In genomic region chr3:52023101-52023770, GRCh38 we compare ENCODE assay signal across 19 cellular contexts. TPM values are rescaled to one million over a fixed set of nuclear protein-coding genes. Genes with fewer than 3 reads are reported as not detected.
A peak's percentile ranks its signal among the peaks of the same experiment; 100 is the strongest.
DNase-seq lines count a peak whose midpoint lies in the region; ATAC-seq, FAIRE-seq and TF ChIP-seq lines count a peak whose summit lies in the region.
"Had no signal": no experiment of that assay in that cellular context is flagged by ENCODE, and none has a peak within 500 bp of the region (broad histone marks: within the 10 kb centered on the region; RNA-seq: fewer than 3 reads in every experiment).

No MANE protein-coding gene starts in this region.

- BruUV-seq in HepG2 (replicated peaks; lab: Mats Ljungman, UMichigan): no TSS peak

- TF ChIP-seq CTCF in HepG2 (CRISPR knock-in tag; IDR thresholded peaks at IDR 0.05): no peak
- no peak for TF ChIP-seq CTCF in right lobe of liver (IDR thresholded peaks at IDR 0.05)
- no peak for TF ChIP-seq CTCF in coronary artery (IDR thresholded peaks at IDR 0.05)
- no peak for TF ChIP-seq CTCF in osteocyte (IDR thresholded peaks at IDR 0.05)
- TF ChIP-seq CTCF in WTC11 (IDR thresholded peaks at IDR 0.05): no peak

- H3K4me2 ChIP-seq in HepG2 (ENCODE audit: low read depth, low read length): no peak overlapping the region

- peaks cover 52% of the 10 kb centered on the region for H3K4me1 Mint-ChIP-seq in osteocyte (ENCODE audit: unreplicated experiment)
- H3K4me1 Mint-ChIP-seq in WTC11: peaks cover 9% of the 10 kb centered on the region

- H3K36me3 ChIP-seq in HepG2 (replicated peaks in 1 of 2; ENCODE audit: control insufficient read depth in 1 of 2, insufficient read depth in 2 of 2, low read length in 2 of 2) (no peaks in the 10 kb centered on the region), right lobe of liver (no peaks in the 10 kb centered on the region)
- H3K36me3 ChIP-seq: transverse colon had no signal

- TF ChIP-seq EP300 in HepG2 (IDR thresholded peaks at IDR 0.05; ENCODE audit: low read depth in 2 of 2, low read length in 2 of 2): no peak
- no peak for TF ChIP-seq EP300 in HepG2 (CRISPR knock-in tag; IDR thresholded peaks at IDR 0.05; ENCODE audit: borderline replicate concordance)

- no peak for TF ChIP-seq POLR2A in HepG2 (IDR thresholded peaks at IDR 0.05; ENCODE audit: insufficient read depth in 1 of 2, low read depth in 2 of 2, low read length in 2 of 2)
- TF ChIP-seq POLR2A in right lobe of liver (IDR thresholded peaks at IDR 0.05): no peak

- H3K27ac Mint-ChIP-seq in osteocyte (ENCODE audit: unreplicated experiment): peak overlapping the region; percentile 56
- H3K27ac Mint-ChIP-seq in WTC11: no peak overlapping the region
- H3K27ac Mint-ChIP-seq: activated T-helper 2 cell treated with anti-CD3 and anti-CD28 coated beads, Interferon-gamma antibody, Interleukin-2, Interleukin-4, amounts not matched to agents 10 μg/mL and 5 μg/mL and 100 μg/mL, durations not matched to agents 14 hours and 24 hours and 36 hours; CD8-positive, alpha-beta T cell had no signal

- H3K27me3 ChIP-seq in HepG2 (ENCODE audit: control insufficient read depth in 1 of 2, insufficient read depth in 2 of 2, low read length in 2 of 2) (peaks cover 0 to 58% of the 10 kb centered on the region in 2 experiments; a peak in 4 of 5 replicates), right lobe of liver (no peaks in the 10 kb centered on the region)
- H3K27me3 ChIP-seq: transverse colon had no signal

- CTCF ChIA-PET in HepG2 (lab: Yijun Ruan, JAX; ENCODE audit: low intra/inter-chr PET ratio, low total read pairs) (no interaction called here), WTC11 (lab: Charles Lee) (interaction anchor here (0.5 to 13.0 kb wide), 8 partner anchors 9 to 752 kb away, joined by 3 to 138 read pairs (median 9); partner anchors contain the start of gene DUSP7)

- H3K27ac ChIP-seq in HepG2 (ENCODE audit: extremely low read length, insufficient read depth, low read length) (no peak overlapping the region), right lobe of liver (no peak overlapping the region), coronary artery (peak overlapping the region; percentile 89 to 99), substantia nigra (ENCODE audit: low read depth, low read length, poor library complexity, severe bottlenecking) (no peak overlapping the region)
- H3K27ac ChIP-seq: transverse colon had no signal

- H3K79me2 ChIP-seq in HepG2 (ENCODE audit: insufficient read depth, low read length): no peaks in the 10 kb centered on the region

- no peak for TF ChIP-seq RAD21 in HepG2 (CRISPR knock-in tag; IDR thresholded peaks at IDR 0.05)

- H3K9me3 ChIP-seq in HepG2 (ENCODE audit: low read length) (no peaks in the 10 kb centered on the region), right lobe of liver (no peaks in the 10 kb centered on the region)
- H3K9me3 ChIP-seq: transverse colon had no signal

- H3K36me3 Mint-ChIP-seq in osteocyte (ENCODE audit: unreplicated experiment) (no peaks in the 10 kb centered on the region), WTC11 (no peaks in the 10 kb centered on the region)
- H3K36me3 Mint-ChIP-seq: CD8-positive, alpha-beta T cell had no signal

- 42% methylated on average over 2 of the region's 3 CpGs for WGBS in HepG2 (ENCODE audit: low lambda C conversion rate)
- 83% methylated on average over 1 of the region's 3 CpGs for WGBS in right lobe of liver (ENCODE audit: insufficient coverage, low coverage, low lambda C conversion rate, missing lambda C conversion rate)

- POLR2A ChIA-PET in HepG2 (lab: Yijun Ruan, JAX): no interaction called here
- POLR2A ChIA-PET in WTC11 (lab: Charles Lee): interaction anchor here (1.1 to 1.3 kb wide), 2 partner anchors 12 to 34 kb away, joined by 4 to 5 read pairs; no protein-coding TSS in a partner anchor

- H3K4me3 Mint-ChIP-seq in osteocyte (ENCODE audit: unreplicated experiment) (no peak overlapping the region), WTC11 (no peak overlapping the region)
- H3K4me3 Mint-ChIP-seq: CD8-positive, alpha-beta T cell had no signal

- H3K27me3 Mint-ChIP-seq in osteocyte (ENCODE audit: unreplicated experiment) (no peaks in the 10 kb centered on the region), WTC11 (ENCODE audit: low read depth) (no peaks in the 10 kb centered on the region)

- intact Hi-C loops in HepG2 (cut with micrococcal nuclease; ENCODE audit: unreplicated experiment) (no loop called here), right lobe of liver (cut with DNase I) (no loop called here)

- no peak for ATAC-seq in HepG2
- ATAC-seq in right lobe of liver: no peak
- ATAC-seq in WTC11: no peak
- ATAC-seq: CD8-positive, alpha-beta T cell had no signal

- H3K9me3 Mint-ChIP-seq in osteocyte (ENCODE audit: unreplicated experiment) (no peaks in the 10 kb centered on the region), WTC11 (no peaks in the 10 kb centered on the region)
- H3K9me3 Mint-ChIP-seq: activated T-helper 2 cell treated with anti-CD3 and anti-CD28 coated beads, Interferon-gamma antibody, Interleukin-2, Interleukin-4, amounts not matched to agents 10 μg/mL and 5 μg/mL and 100 μg/mL, durations not matched to agents 14 hours and 24 hours and 36 hours; CD8-positive, alpha-beta T cell had no signal

- in situ Hi-C loops in HepG2 (cut with HindIII; ENCODE audit: extremely low pct_ligation_motif_present, low pct_unique_long_range_greater_than_20kb): no loop called here

- H3K4me1 ChIP-seq in HepG2 (ENCODE audit: insufficient read depth, low read length) (peaks cover 53% of the 10 kb centered on the region), right lobe of liver (no peaks in the 10 kb centered on the region)
- H3K4me1 ChIP-seq: transverse colon had no signal

- FAIRE-seq in HepG2 (lab: Jason Lieb, UNC): no peak

- no peaks in the 10 kb centered on the region for H4K20me1 ChIP-seq in HepG2 (ENCODE audit: insufficient read depth, low read length)

- H2AFZ ChIP-seq in HepG2 (ENCODE audit: low read length): no peak overlapping the region

- H3K9ac ChIP-seq in HepG2 (ENCODE audit: insufficient read depth, low read depth, low read length): no peak overlapping the region

- DNase-seq in HepG2 (ENCODE audit: low spot score) (no peak), right lobe of liver (no peak), coronary artery (ENCODE audit: low spot score) (no peak), osteocyte (ENCODE audit: extremely low spot score, unreplicated experiment) (no peak), substantia nigra (lab: John Stamatoyannopoulos, UW) (no peak), pons (ENCODE audit: low spot score) (no peak), WTC11 (ENCODE audit: low spot score) (no peak)
- DNase-seq in effector CD8-positive, alpha-beta T cell (lab: John Stamatoyannopoulos, UW): no peak
- DNase-seq: CD8-positive, alpha-beta T cell; hippocampal formation; NCI-H1048; NCI-H774; retina; RPMI8226; stimulated activated CD4-positive, alpha-beta T cell treated with anti-CD3 and anti-CD28 coated beads, Interleukin-4, amount 100 ng/mL, for 1 hour; stimulated activated CD8-positive, alpha-beta memory T cell treated with anti-CD3 and anti-CD28 coated beads, Interleukin-4, amount 100 ng/mL, for 48 hours; T-helper 1 cell; transverse colon had no signal

- H3K4me3 ChIP-seq in HepG2 (replicated peaks in 1 of 3; ENCODE audit: insufficient read depth in 1 of 3, low read depth in 2 of 3, low read length in 3 of 3) (no peak overlapping the region), right lobe of liver (no peak overlapping the region), coronary artery (peak overlapping the region; percentile 44)
- H3K4me3 ChIP-seq: transverse colon had no signal

RNA-seq across cellular contexts. Expression of gene RPL29, which starts 27.5 kb away (rescaled TPM):
- total RNA-seq in HepG2 (2016; rRNA removed; fragmentation: Illumina TruSeq; extraction: Trizol) (1,348 and 1,507 TPM in 2 replicates), right lobe of liver (100 to 1,000 TPM; 396 to 971 (median 447) TPM), osteocyte (881 and 957 TPM in 2 replicates), WTC11 (2021) (1,343 to 1,592 TPM (median 1,542 TPM) in 3 replicates)
- 2,410 and 2,561 TPM in 2 replicates for total RNA-seq in HepG2 (2016; cell fraction: cytosol; rRNA removed; fragmentation: Illumina TruSeq; extraction: Trizol; ENCODE audit: low read depth)
- total RNA-seq in HepG2 (2016; cell fraction: insoluble cytoplasmic fraction; rRNA removed; fragmentation: Illumina TruSeq; extraction: Trizol): 1,336 and 1,557 TPM in 2 replicates
- 3,125 and 3,259 TPM in 2 replicates for total RNA-seq in HepG2 (2016; cell fraction: membrane; rRNA removed; fragmentation: Illumina TruSeq; extraction: Trizol)
- total RNA-seq in HepG2 (2016; cell fraction: nucleus; rRNA removed; fragmentation: Illumina TruSeq; extraction: Trizol): 561 and 582 TPM in 2 replicates
- polyA plus RNA-seq in HepG2 (2011; rRNA removed): 2,212 and 2,263 TPM in 2 replicates
- polyA plus RNA-seq in HepG2 (2011; cell fraction: cytosol; rRNA removed): 3,529 and 3,773 TPM in 2 replicates
- polyA plus RNA-seq in HepG2 (2011; cell fraction: nucleus; rRNA removed): 1,156 and 1,364 TPM in 2 replicates
- 2,468 and 3,197 TPM in 2 replicates for polyA plus RNA-seq in HepG2 (2012)
- polyA plus RNA-seq in HepG2 (2016; cell fraction: cytosol; fragmentation: Illumina TruSeq; extraction: Trizol; ENCODE audit: low read depth): 3,334 and 3,729 TPM in 2 replicates
- 2,145 and 2,237 TPM in 2 replicates for polyA plus RNA-seq in HepG2 (2016; cell fraction: insoluble cytoplasmic fraction; fragmentation: Illumina TruSeq; extraction: Trizol; ENCODE audit: low read depth)
- 4,346 and 4,410 TPM in 2 replicates for polyA plus RNA-seq in HepG2 (2016; cell fraction: membrane; fragmentation: Illumina TruSeq; extraction: Trizol; ENCODE audit: low read depth)
- 1,173 and 1,267 TPM in 2 replicates for polyA plus RNA-seq in HepG2 (2016; cell fraction: nucleus; fragmentation: Illumina TruSeq; extraction: Trizol; ENCODE audit: insufficient read depth, low read depth)
- polyA minus RNA-seq in HepG2 (2011; rRNA and poly(A)+ RNA removed; ENCODE audit: low replicate concordance): 1,196 and 1,308 TPM in 2 replicates
- polyA minus RNA-seq in HepG2 (2011; cell fraction: cytosol; rRNA and poly(A)+ RNA removed): 819 and 837 TPM in 2 replicates
- 324 and 432 TPM in 2 replicates for polyA minus RNA-seq in HepG2 (2011; cell fraction: nucleus; rRNA and poly(A)+ RNA removed)

RNA-seq across cellular contexts. Expression of gene DUSP7, which starts 33.1 kb away (rescaled TPM):
- total RNA-seq in HepG2 (2016; rRNA removed; fragmentation: Illumina TruSeq; extraction: Trizol) (6.6 and 7.3 TPM in 2 replicates), right lobe of liver (1 to 10 TPM; 3.0 to 4.2 (median 3.5) TPM), osteocyte (19.4 and 21.2 TPM in 2 replicates), WTC11 (2021) (15.9 to 18.8 TPM (median 16.2 TPM) in 3 replicates)
- 4.7 and 5.1 TPM in 2 replicates for total RNA-seq in HepG2 (2016; cell fraction: cytosol; rRNA removed; fragmentation: Illumina TruSeq; extraction: Trizol; ENCODE audit: low read depth)
- total RNA-seq in HepG2 (2016; cell fraction: insoluble cytoplasmic fraction; rRNA removed; fragmentation: Illumina TruSeq; extraction: Trizol): 5.1 and 7.0 TPM in 2 replicates
- total RNA-seq in HepG2 (2016; cell fraction: membrane; rRNA removed; fragmentation: Illumina TruSeq; extraction: Trizol): 14.7 and 15.2 TPM in 2 replicates
- total RNA-seq in HepG2 (2016; cell fraction: nucleus; rRNA removed; fragmentation: Illumina TruSeq; extraction: Trizol): 4.6 and 4.7 TPM in 2 replicates
- polyA plus RNA-seq in HepG2 (2011; rRNA removed): 8.7 and 8.8 TPM in 2 replicates
- polyA plus RNA-seq in HepG2 (2011; cell fraction: cytosol; rRNA removed): 8.3 and 10.5 TPM in 2 replicates
- 5.7 and 6.3 TPM in 2 replicates for polyA plus RNA-seq in HepG2 (2011; cell fraction: nucleus; rRNA removed)
- 2.9 and 3.4 TPM in 2 replicates for polyA plus RNA-seq in HepG2 (2012)
- polyA plus RNA-seq in HepG2 (2016; cell fraction: cytosol; fragmentation: Illumina TruSeq; extraction: Trizol; ENCODE audit: low read depth): 7.5 and 8.7 TPM in 2 replicates
- 9.3 and 11.6 TPM in 2 replicates for polyA plus RNA-seq in HepG2 (2016; cell fraction: insoluble cytoplasmic fraction; fragmentation: Illumina TruSeq; extraction: Trizol; ENCODE audit: low read depth)
- polyA plus RNA-seq in HepG2 (2016; cell fraction: membrane; fragmentation: Illumina TruSeq; extraction: Trizol; ENCODE audit: low read depth): 15.7 and 19.4 TPM in 2 replicates
- polyA plus RNA-seq in HepG2 (2016; cell fraction: nucleus; fragmentation: Illumina TruSeq; extraction: Trizol; ENCODE audit: insufficient read depth, low read depth): 7.9 and 8.3 TPM in 2 replicates
- polyA minus RNA-seq in HepG2 (2011; rRNA and poly(A)+ RNA removed; ENCODE audit: low replicate concordance): 31.6 and 87.2 TPM in 2 replicates
- 8.1 and 9.1 TPM in 2 replicates for polyA minus RNA-seq in HepG2 (2011; cell fraction: cytosol; rRNA and poly(A)+ RNA removed)
- 4.6 and 5.6 TPM in 2 replicates for polyA minus RNA-seq in HepG2 (2011; cell fraction: nucleus; rRNA and poly(A)+ RNA removed)

RNA-seq across cellular contexts. Expression of gene ACY1, which starts 39.9 kb away (rescaled TPM):
- 112 and 113 TPM in 2 replicates for total RNA-seq in HepG2 (2016; rRNA removed; fragmentation: Illumina TruSeq; extraction: Trizol)
- total RNA-seq in HepG2 (2016; cell fraction: cytosol; rRNA removed; fragmentation: Illumina TruSeq; extraction: Trizol; ENCODE audit: low read depth): 24.7 and 29.0 TPM in 2 replicates
- total RNA-seq in HepG2 (2016; cell fraction: insoluble cytoplasmic fraction; rRNA removed; fragmentation: Illumina TruSeq; extraction: Trizol): 100 and 107 TPM in 2 replicates
- 29.7 and 29.8 TPM in 2 replicates for total RNA-seq in HepG2 (2016; cell fraction: membrane; rRNA removed; fragmentation: Illumina TruSeq; extraction: Trizol)
- 46.2 and 55.9 TPM in 2 replicates for total RNA-seq in HepG2 (2016; cell fraction: nucleus; rRNA removed; fragmentation: Illumina TruSeq; extraction: Trizol)
- polyA plus RNA-seq in HepG2 (2011; rRNA removed): 162 and 166 TPM in 2 replicates
- polyA plus RNA-seq in HepG2 (2011; cell fraction: cytosol; rRNA removed): 122 and 222 TPM in 2 replicates
- polyA plus RNA-seq in HepG2 (2011; cell fraction: nucleus; rRNA removed): 380 and 387 TPM in 2 replicates
- 89.1 and 116 TPM in 2 replicates for polyA plus RNA-seq in HepG2 (2012)
- polyA plus RNA-seq in HepG2 (2016; cell fraction: cytosol; fragmentation: Illumina TruSeq; extraction: Trizol; ENCODE audit: low read depth): 18.6 and 25.0 TPM in 2 replicates
- 101 and 119 TPM in 2 replicates for polyA plus RNA-seq in HepG2 (2016; cell fraction: insoluble cytoplasmic fraction; fragmentation: Illumina TruSeq; extraction: Trizol; ENCODE audit: low read depth)
- 26.8 and 28.5 TPM in 2 replicates for polyA plus RNA-seq in HepG2 (2016; cell fraction: membrane; fragmentation: Illumina TruSeq; extraction: Trizol; ENCODE audit: low read depth)
- 112 and 117 TPM in 2 replicates for polyA plus RNA-seq in HepG2 (2016; cell fraction: nucleus; fragmentation: Illumina TruSeq; extraction: Trizol; ENCODE audit: insufficient read depth, low read depth)
- 110 and 460 TPM in 2 replicates for polyA minus RNA-seq in HepG2 (2011; rRNA and poly(A)+ RNA removed; ENCODE audit: low replicate concordance)
- polyA minus RNA-seq in HepG2 (2011; cell fraction: cytosol; rRNA and poly(A)+ RNA removed): 133 and 142 TPM in 2 replicates
- polyA minus RNA-seq in HepG2 (2011; cell fraction: nucleus; rRNA and poly(A)+ RNA removed): 75.1 and 77.0 TPM in 2 replicates
- 100 to 1,000 TPM; 223 to 479 (median 297) TPM for total RNA-seq in right lobe of liver
- 31.0 and 40.1 TPM in 2 replicates for total RNA-seq in osteocyte
- total RNA-seq in WTC11 (2021): 53.8 to 66.3 TPM (median 61.6 TPM) in 3 replicates

RNA-seq across cellular contexts. Expression of gene ABHD14A, which starts 48.4 kb away (rescaled TPM):
- total RNA-seq in HepG2 (2016; rRNA removed; fragmentation: Illumina TruSeq; extraction: Trizol) (12.3 and 29.5 TPM in 2 replicates), right lobe of liver (10 to 100 TPM in 4 of 6 experiments, 1 to 10 TPM in 2; 8.3 to 22.2 (median 15.1) TPM), osteocyte (12.2 and 14.6 TPM in 2 replicates), WTC11 (2021) (3.8 to 5.9 TPM (median 4.5 TPM) in 3 replicates)
- total RNA-seq in HepG2 (2016; cell fraction: cytosol; rRNA removed; fragmentation: Illumina TruSeq; extraction: Trizol; ENCODE audit: low read depth): 29.8 and 42.0 TPM in 2 replicates
- 13.9 and 25.2 TPM in 2 replicates for total RNA-seq in HepG2 (2016; cell fraction: insoluble cytoplasmic fraction; rRNA removed; fragmentation: Illumina TruSeq; extraction: Trizol)
- 28.5 and 40.2 TPM in 2 replicates for total RNA-seq in HepG2 (2016; cell fraction: membrane; rRNA removed; fragmentation: Illumina TruSeq; extraction: Trizol)
- 14.6 and 20.6 TPM in 2 replicates for total RNA-seq in HepG2 (2016; cell fraction: nucleus; rRNA removed; fragmentation: Illumina TruSeq; extraction: Trizol)
- polyA plus RNA-seq in HepG2 (2011; rRNA removed): 46.9 and 53.9 TPM in 2 replicates
- 62.7 and 81.3 TPM in 2 replicates for polyA plus RNA-seq in HepG2 (2011; cell fraction: cytosol; rRNA removed)
- polyA plus RNA-seq in HepG2 (2011; cell fraction: nucleus; rRNA removed): 21.1 and 27.5 TPM in 2 replicates
- polyA plus RNA-seq in HepG2 (2012): 15.4 and 26.5 TPM in 2 replicates
- polyA plus RNA-seq in HepG2 (2016; cell fraction: cytosol; fragmentation: Illumina TruSeq; extraction: Trizol; ENCODE audit: low read depth): 43.5 and 57.3 TPM in 2 replicates
- 16.4 and 20.9 TPM in 2 replicates for polyA plus RNA-seq in HepG2 (2016; cell fraction: insoluble cytoplasmic fraction; fragmentation: Illumina TruSeq; extraction: Trizol; ENCODE audit: low read depth)
- polyA plus RNA-seq in HepG2 (2016; cell fraction: membrane; fragmentation: Illumina TruSeq; extraction: Trizol; ENCODE audit: low read depth): 38.0 and 46.5 TPM in 2 replicates
- 40.2 and 40.9 TPM in 2 replicates for polyA plus RNA-seq in HepG2 (2016; cell fraction: nucleus; fragmentation: Illumina TruSeq; extraction: Trizol; ENCODE audit: insufficient read depth, low read depth)
- polyA minus RNA-seq in HepG2 (2011; rRNA and poly(A)+ RNA removed; ENCODE audit: low replicate concordance): 36.2 and 41.1 TPM in 2 replicates
- 12.3 and 12.7 TPM in 2 replicates for polyA minus RNA-seq in HepG2 (2011; cell fraction: cytosol; rRNA and poly(A)+ RNA removed)
- polyA minus RNA-seq in HepG2 (2011; cell fraction: nucleus; rRNA and poly(A)+ RNA removed): 2.2 and 3.2 TPM in 2 replicates

RNA-seq across cellular contexts. Expression of gene ABHD14B, which starts 49.4 kb away (rescaled TPM):
- total RNA-seq in HepG2 (2016; rRNA removed; fragmentation: Illumina TruSeq; extraction: Trizol): 40.4 and 44.4 TPM in 2 replicates
- total RNA-seq in HepG2 (2016; cell fraction: cytosol; rRNA removed; fragmentation: Illumina TruSeq; extraction: Trizol; ENCODE audit: low read depth): 13.6 and 18.3 TPM in 2 replicates
- 39.5 and 45.7 TPM in 2 replicates for total RNA-seq in HepG2 (2016; cell fraction: insoluble cytoplasmic fraction; rRNA removed; fragmentation: Illumina TruSeq; extraction: Trizol)
- total RNA-seq in HepG2 (2016; cell fraction: membrane; rRNA removed; fragmentation: Illumina TruSeq; extraction: Trizol): 31.7 and 38.5 TPM in 2 replicates
- total RNA-seq in HepG2 (2016; cell fraction: nucleus; rRNA removed; fragmentation: Illumina TruSeq; extraction: Trizol): 23.4 and 24.3 TPM in 2 replicates
- 102 and 108 TPM in 2 replicates for polyA plus RNA-seq in HepG2 (2011; rRNA removed)
- 95.9 and 104 TPM in 2 replicates for polyA plus RNA-seq in HepG2 (2011; cell fraction: cytosol; rRNA removed)
- polyA plus RNA-seq in HepG2 (2011; cell fraction: nucleus; rRNA removed): 69.4 and 73.2 TPM in 2 replicates
- 40.5 and 57.0 TPM in 2 replicates for polyA plus RNA-seq in HepG2 (2012)
- 22.6 and 24.5 TPM in 2 replicates for polyA plus RNA-seq in HepG2 (2016; cell fraction: cytosol; fragmentation: Illumina TruSeq; extraction: Trizol; ENCODE audit: low read depth)
- polyA plus RNA-seq in HepG2 (2016; cell fraction: insoluble cytoplasmic fraction; fragmentation: Illumina TruSeq; extraction: Trizol; ENCODE audit: low read depth): 68.7 and 73.5 TPM in 2 replicates
- polyA plus RNA-seq in HepG2 (2016; cell fraction: membrane; fragmentation: Illumina TruSeq; extraction: Trizol; ENCODE audit: low read depth): 44.0 and 45.5 TPM in 2 replicates
- polyA plus RNA-seq in HepG2 (2016; cell fraction: nucleus; fragmentation: Illumina TruSeq; extraction: Trizol; ENCODE audit: insufficient read depth, low read depth): 59.0 and 60.0 TPM in 2 replicates
- 111 and 118 TPM in 2 replicates for polyA minus RNA-seq in HepG2 (2011; rRNA and poly(A)+ RNA removed; ENCODE audit: low replicate concordance)
- polyA minus RNA-seq in HepG2 (2011; cell fraction: cytosol; rRNA and poly(A)+ RNA removed): 32.2 and 37.7 TPM in 2 replicates
- polyA minus RNA-seq in HepG2 (2011; cell fraction: nucleus; rRNA and poly(A)+ RNA removed): 17.9 and 25.7 TPM in 2 replicates
- total RNA-seq in right lobe of liver: 100 to 1,000 TPM in 4 of 6 experiments, 10 to 100 TPM in 2; 62.9 to 126 (median 109) TPM
- total RNA-seq in osteocyte: 42.7 and 45.2 TPM in 2 replicates
- total RNA-seq in WTC11 (2021): 11.8 to 12.6 TPM (median 12.3 TPM) in 3 replicates

Comparison
In these comparisons a context has a peak if more than half of its experiments do, and no peak if none do; other contexts are left out.
1. H3K27ac ChIP-seq: peak in coronary artery (2 of 2); none in HepG2 (single experiment), right lobe of liver (0 of 3) and substantia nigra (single experiment).